1 cellular context compared by ENCODE assay signal in the genomic region with DNA sequence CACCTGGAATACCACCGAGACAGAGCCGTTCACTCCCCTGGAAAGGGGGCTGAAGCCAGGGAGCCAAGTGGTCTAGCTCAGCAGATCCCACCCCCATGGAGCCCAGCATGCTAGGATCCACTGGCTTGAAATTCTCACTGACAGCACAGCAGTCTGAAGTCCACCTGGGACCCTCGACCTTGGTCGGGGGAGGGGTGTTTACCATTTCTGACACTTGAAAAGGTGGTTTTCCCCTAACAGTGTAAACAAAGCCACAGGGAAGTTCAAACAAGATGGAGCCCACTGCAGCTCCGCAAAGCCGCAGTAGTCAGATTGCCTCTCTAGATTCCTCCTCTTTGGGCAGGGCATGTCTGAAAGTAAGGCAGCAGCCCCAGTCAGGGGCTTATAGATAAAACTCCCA.
A peak's percentile ranks its signal among the peaks of the same experiment; 100 is the strongest.
TF ChIP-seq lines count a peak whose summit lies in the region.

No MANE protein-coding gene starts in this region.

TF ChIP-seq in HepG2, 621 proteins besides CTCF, POLR2A, EP300 and RAD21 (continued from another document):
- no peak for TF ChIP-seq ZNF383 (CRISPR knock-in tag; IDR thresholded peaks at IDR 0.05; ENCODE audit: borderline replicate concordance)
- TF ChIP-seq GATA4 (IDR thresholded peaks at IDR 0.05; ENCODE audit: borderline replicate concordance, low read depth): peak; percentile 22; the same call in 1 of the 2 replicates
- TF ChIP-seq SAFB2 (CRISPR knock-in tag; IDR thresholded peaks at IDR 0.05; ENCODE audit: borderline replicate concordance, low read depth): no peak
- no peak for TF ChIP-seq ZNF777 (CRISPR knock-in tag; IDR thresholded peaks at IDR 0.05)
- no peak for TF ChIP-seq NONO (IDR thresholded peaks at IDR 0.05)
- TF ChIP-seq NONO (CRISPR knock-in tag; conservative IDR thresholded peaks at IDR 0.05): peak; percentile 66
- no peak for TF ChIP-seq RFX3 (CRISPR knock-in tag; IDR thresholded peaks at IDR 0.05)
- 0 out of 2 replicates have a peak, but pooled peaks have one; percentile 55 for TF ChIP-seq ZNF772 (CRISPR knock-in tag; IDR thresholded peaks at IDR 0.05)
- TF ChIP-seq, protein P1, sequence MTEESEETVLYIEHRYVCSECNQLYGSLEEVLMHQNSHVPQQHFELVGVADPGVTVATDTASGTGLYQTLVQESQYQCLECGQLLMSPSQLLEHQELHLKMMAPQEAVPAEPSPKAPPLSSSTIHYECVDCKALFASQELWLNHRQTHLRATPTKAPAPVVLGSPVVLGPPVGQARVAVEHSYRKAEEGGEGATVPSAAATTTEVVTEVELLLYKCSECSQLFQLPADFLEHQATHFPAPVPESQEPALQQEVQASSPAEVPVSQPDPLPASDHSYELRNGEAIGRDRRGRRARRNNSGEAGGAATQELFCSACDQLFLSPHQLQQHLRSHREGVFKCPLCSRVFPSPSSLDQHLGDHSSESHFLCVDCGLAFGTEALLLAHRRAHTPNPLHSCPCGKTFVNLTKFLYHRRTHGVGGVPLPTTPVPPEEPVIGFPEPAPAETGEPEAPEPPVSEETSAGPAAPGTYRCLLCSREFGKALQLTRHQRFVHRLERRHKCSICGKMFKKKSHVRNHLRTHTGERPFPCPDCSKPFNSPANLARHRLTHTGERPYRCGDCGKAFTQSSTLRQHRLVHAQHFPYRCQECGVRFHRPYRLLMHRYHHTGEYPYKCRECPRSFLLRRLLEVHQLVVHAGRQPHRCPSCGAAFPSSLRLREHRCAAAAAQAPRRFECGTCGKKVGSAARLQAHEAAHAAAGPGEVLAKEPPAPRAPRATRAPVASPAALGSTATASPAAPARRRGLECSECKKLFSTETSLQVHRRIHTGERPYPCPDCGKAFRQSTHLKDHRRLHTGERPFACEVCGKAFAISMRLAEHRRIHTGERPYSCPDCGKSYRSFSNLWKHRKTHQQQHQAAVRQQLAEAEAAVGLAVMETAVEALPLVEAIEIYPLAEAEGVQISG (CRISPR knock-in tag; IDR thresholded peaks at IDR 0.05): peak; percentile 67
- TF ChIP-seq REPIN1 (CRISPR knock-in tag; IDR thresholded peaks at IDR 0.05; ENCODE audit: borderline replicate concordance, low read depth): peak; percentile 50; the same call in 1 of the 2 replicates
- 0 out of 2 replicates have a peak, but pooled peaks have one; percentile 62 for TF ChIP-seq ZKSCAN8 (CRISPR knock-in tag; IDR thresholded peaks at IDR 0.05; ENCODE audit: borderline replicate concordance)
- TF ChIP-seq, protein P2, sequence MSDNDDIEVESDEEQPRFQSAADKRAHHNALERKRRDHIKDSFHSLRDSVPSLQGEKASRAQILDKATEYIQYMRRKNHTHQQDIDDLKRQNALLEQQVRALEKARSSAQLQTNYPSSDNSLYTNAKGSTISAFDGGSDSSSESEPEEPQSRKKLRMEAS (IDR thresholded peaks at IDR 0.05): peak; percentile 46; the same call in 1 of the 2 replicates
TF ChIP-seq in HepG2: peak in this region for 133.
